18 cellular contexts compared by ENCODE assay signal in genomic region chr11:7596975-7597391, GRCh38.
DNase-seq lines count a peak whose midpoint lies in the region; ATAC-seq, FAIRE-seq and TF ChIP-seq lines count a peak whose summit lies in the region.
"Had no signal": no experiment of that assay in that cellular context is flagged by ENCODE, and none has a peak within 500 bp of the region (broad histone marks: within the 10 kb centered on the region; RNA-seq: fewer than 3 reads in every experiment).

No MANE protein-coding gene starts in this region.

- DNase-seq in RWPE2 (ENCODE audit: low spot score) (no peak), kidney (no peak), prostate gland (ENCODE audit: low spot score) (peak; percentile 75), smooth muscle cell (lab: John Stamatoyannopoulos, UW; ENCODE audit: unreplicated experiment) (no peak), inferior parietal cortex (ENCODE audit: extremely low spot score) (no peak)
- DNase-seq in activated CD4-positive, alpha-beta T cell treated with anti-CD3 and anti-CD28 coated beads, Interleukin-2, amount 10 ng/mL, durations not matched to agents 24 days and 14 days, result no peak
- DNase-seq: activated CD4-positive, alpha-beta T cell treated with anti-CD3 and anti-CD28 coated beads for 1 hour; activated naive CD4-positive, alpha-beta T cell; hippocampal formation; IMR-90; MV-4-11; SHP77 treated with DMSO at 0.1 percent for 48 hours had no signal

- TF ChIP-seq POLR2A in prostate gland (IDR thresholded peaks at IDR 0.05), result no peak

- H2AFZ ChIP-seq in smooth muscle cell (ENCODE audit: low read depth), result no peak overlapping the region

- H3K27ac ChIP-seq in C4-2B, result peak overlapping the region; percentile 60
- no peak overlapping the region for H3K27ac ChIP-seq in RWPE2 (ENCODE audit: poor library complexity, severe bottlenecking)
- peak overlapping the region; percentile 51 to 75 for H3K27ac ChIP-seq in kidney (ENCODE audit: low read depth in 2 of 2, low read length in 2 of 2)
- peak overlapping the region; percentile 64 to 67 for H3K27ac ChIP-seq in prostate gland
- H3K27ac ChIP-seq in smooth muscle cell (ENCODE audit: low read depth), result no peak overlapping the region
- H3K27ac ChIP-seq: neutrophil had no signal

- ATAC-seq in RWPE2 (ENCODE audit: low read depth), result peak; percentile 10; the same call in 2 of the 3 replicates
- ATAC-seq in GM18909 (IDR thresholded peaks at IDR 0.05; ENCODE audit: poor library complexity, unreplicated experiment), result no peak
- ATAC-seq: stimulated activated effector memory CD8-positive, alpha-beta T cell treated with anti-CD3 and anti-CD28 coated beads, Interleukin-12 subunit alpha, Interleukin-12 subunit beta, amount 100 ng/mL, for 72 hours had no signal

- intact Hi-C loops in kidney (cut with DNase I), result no loop called here
- intact Hi-C loops in prostate gland (cut with DNase I), result no loop called here
- intact Hi-C loops in activated CD4-positive, alpha-beta T cell treated with anti-CD3 and anti-CD28 coated beads, Interleukin-2, amount 10 ng/mL, durations not matched to agents 24 days and 14 days (cut with micrococcal nuclease), result no loop called here

- WGBS in prostate gland, result 48% methylated on average over 5 of the region's 5 CpGs
- 82% methylated on average over 5 of the region's 5 CpGs for WGBS in smooth muscle cell (ENCODE audit: low lambda C conversion rate)

- H3K4me3 ChIP-seq in RWPE2 (ENCODE audit: severe bottlenecking), result no peak overlapping the region
- H3K4me3 ChIP-seq in kidney (ENCODE audit: low read length in 2 of 2), result no peak overlapping the region
- H3K4me3 ChIP-seq in prostate gland, result no peak overlapping the region
- no peak overlapping the region for H3K4me3 ChIP-seq in smooth muscle cell

- H3K36me3 ChIP-seq in RWPE2 (ENCODE audit: low read depth) (no peaks in the 10 kb centered on the region), kidney (ENCODE audit: control insufficient read depth in 1 of 2, insufficient read depth in 2 of 2, low read length in 2 of 2) (peaks cover 0 to 6% of the 10 kb centered on the region in 2 donors), prostate gland (no peaks in the 10 kb centered on the region), smooth muscle cell (ENCODE audit: low read depth) (no peaks in the 10 kb centered on the region)

- peaks cover 48% of the 10 kb centered on the region for H3K4me1 ChIP-seq in RWPE2 (ENCODE audit: insufficient read depth, poor library complexity, severe bottlenecking)
- peaks cover 11 to 17% of the 10 kb centered on the region in 2 donors for H3K4me1 ChIP-seq in kidney (ENCODE audit: control insufficient read depth in 1 of 2, insufficient read depth in 1 of 2, low read depth in 1 of 2, low read length in 2 of 2)
- H3K4me1 ChIP-seq in prostate gland (replicated peaks), result peaks cover 7% of the 10 kb centered on the region
- peaks cover 46% of the 10 kb centered on the region for H3K4me1 ChIP-seq in smooth muscle cell (ENCODE audit: low read depth)

- no peak overlapping the region for H3K9ac ChIP-seq in kidney (ENCODE audit: low read length in 2 of 2)
- no peak overlapping the region for H3K9ac ChIP-seq in smooth muscle cell (ENCODE audit: low read depth)

- no peak overlapping the region for H3K4me3 Mint-ChIP-seq in activated CD4-positive, alpha-beta T cell treated with anti-CD3 and anti-CD28 coated beads, Interleukin-2, amount 10 ng/mL, durations not matched to agents 24 days and 14 days
- H3K4me3 Mint-ChIP-seq: stimulated activated effector memory CD8-positive, alpha-beta T cell treated with anti-CD3 and anti-CD28 coated beads, Interleukin-12 subunit alpha, Interleukin-12 subunit beta, amount 100 ng/mL, for 72 hours; T-helper 2 cell treated with Interferon-gamma antibody and Interleukin-4, amounts not matched to agents 5 μg/mL and 100 μg/mL, for 36 hours had no signal

- no peaks in the 10 kb centered on the region for H4K20me1 ChIP-seq in smooth muscle cell (ENCODE audit: low read depth)

- no peak for TF ChIP-seq CTCF in C4-2B (conservative IDR thresholded peaks at IDR 0.05)
- TF ChIP-seq CTCF in RWPE2 (IDR thresholded peaks at IDR 0.05; ENCODE audit: poor library complexity, severe bottlenecking), result no peak
- TF ChIP-seq CTCF in kidney (IDR thresholded peaks at IDR 0.05; ENCODE audit: borderline replicate concordance, extremely low read depth, insufficient read depth), result no peak
- no peak for TF ChIP-seq CTCF in prostate gland (IDR thresholded peaks at IDR 0.05)
- TF ChIP-seq CTCF in smooth muscle cell (IDR thresholded peaks at IDR 0.05; ENCODE audit: borderline replicate concordance, insufficient read depth, poor library complexity, severe bottlenecking), result no peak

- no peak overlapping the region for H3K4me2 ChIP-seq in smooth muscle cell

- peaks cover 14% of the 10 kb centered on the region for H3F3A ChIP-seq in smooth muscle cell (ENCODE audit: low read depth)

- H3K9me3 Mint-ChIP-seq in activated CD4-positive, alpha-beta T cell treated with anti-CD3 and anti-CD28 coated beads, Interleukin-2, amount 10 ng/mL, durations not matched to agents 24 days and 14 days, result no peaks in the 10 kb centered on the region
- H3K9me3 Mint-ChIP-seq: stimulated activated effector memory CD8-positive, alpha-beta T cell treated with anti-CD3 and anti-CD28 coated beads, Interleukin-12 subunit alpha, Interleukin-12 subunit beta, amount 100 ng/mL, for 72 hours; T-helper 2 cell treated with Interferon-gamma antibody and Interleukin-4, amounts not matched to agents 5 μg/mL and 100 μg/mL, for 36 hours had no signal

- H3K9me3 ChIP-seq in RWPE2 (ENCODE audit: severe bottlenecking) (no peaks in the 10 kb centered on the region), kidney (ENCODE audit: control insufficient read depth in 1 of 2, low read length in 2 of 2) (no peaks in the 10 kb centered on the region), prostate gland (no peaks in the 10 kb centered on the region), smooth muscle cell (replicated peaks; ENCODE audit: low read depth) (no peaks in the 10 kb centered on the region)
- H3K9me3 ChIP-seq: neutrophil had no signal

- H3K27me3 ChIP-seq in RWPE2 (ENCODE audit: insufficient read depth, poor library complexity, severe bottlenecking) (no peaks in the 10 kb centered on the region), prostate gland (replicated peaks; ENCODE audit: insufficient read depth) (no peaks in the 10 kb centered on the region), smooth muscle cell (ENCODE audit: low read depth) (no peaks in the 10 kb centered on the region)
- H3K27me3 ChIP-seq: neutrophil had no signal

- peaks cover 5% of the 10 kb centered on the region for H3K4me1 Mint-ChIP-seq in activated CD4-positive, alpha-beta T cell treated with anti-CD3 and anti-CD28 coated beads, Interleukin-2, amount 10 ng/mL, durations not matched to agents 24 days and 14 days

- FAIRE-seq in kidney (lab: Jason Lieb, UNC), result no peak
- FAIRE-seq: G401.6 had no signal

- H3K36me3 Mint-ChIP-seq in activated CD4-positive, alpha-beta T cell treated with anti-CD3 and anti-CD28 coated beads, Interleukin-2, amount 10 ng/mL, durations not matched to agents 24 days and 14 days (ENCODE audit: low read depth), result no peaks in the 10 kb centered on the region
- H3K36me3 Mint-ChIP-seq: stimulated activated effector memory CD8-positive, alpha-beta T cell treated with anti-CD3 and anti-CD28 coated beads, Interleukin-12 subunit alpha, Interleukin-12 subunit beta, amount 100 ng/mL, for 72 hours had no signal

- H3K27ac Mint-ChIP-seq in activated CD4-positive, alpha-beta T cell treated with anti-CD3 and anti-CD28 coated beads, Interleukin-2, amount 10 ng/mL, durations not matched to agents 24 days and 14 days, result no peak overlapping the region
- H3K27ac Mint-ChIP-seq: stimulated activated effector memory CD8-positive, alpha-beta T cell treated with anti-CD3 and anti-CD28 coated beads, Interleukin-12 subunit alpha, Interleukin-12 subunit beta, amount 100 ng/mL, for 72 hours; T-helper 2 cell treated with Interferon-gamma antibody and Interleukin-4, amounts not matched to agents 5 μg/mL and 100 μg/mL, for 36 hours had no signal

- peaks cover 5% of the 10 kb centered on the region for H3K27me3 Mint-ChIP-seq in activated CD4-positive, alpha-beta T cell treated with anti-CD3 and anti-CD28 coated beads, Interleukin-2, amount 10 ng/mL, durations not matched to agents 24 days and 14 days

- H3K79me2 ChIP-seq in smooth muscle cell (ENCODE audit: low read depth), result no peaks in the 10 kb centered on the region

Comparison
In these comparisons a context has a peak if more than half of its experiments do, and no peak if none do; other contexts are left out.
1. H3K27ac ChIP-seq: peak in C4-2B (single experiment), kidney (2 of 2) and prostate gland (2 of 2); none in RWPE2 (single experiment) and smooth muscle cell (single experiment).